In the genomic region with DNA sequence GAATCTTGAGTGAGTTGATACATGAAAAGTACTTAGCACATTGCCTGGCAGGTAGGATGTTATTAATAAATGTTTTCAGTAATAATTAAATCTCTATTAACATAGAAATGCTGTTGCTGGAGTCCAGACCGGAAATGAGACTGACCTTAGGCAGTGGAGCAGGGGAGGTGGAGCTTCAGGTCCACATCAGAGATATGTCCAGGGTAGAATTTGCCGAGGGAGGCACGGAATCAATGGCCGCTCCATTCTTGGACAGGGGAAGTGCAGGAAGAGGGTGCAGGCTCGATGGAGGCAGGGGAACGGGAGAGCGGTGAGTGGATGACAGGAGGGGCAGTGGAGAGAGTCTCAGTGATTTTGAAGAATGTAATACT, we compare ENCODE assay signal across 14 cellular contexts.
DNase-seq lines count a peak whose midpoint lies in the region; ATAC-seq and TF ChIP-seq lines count a peak whose summit lies in the region.
"Had no signal": no experiment of that assay in that cellular context is flagged by ENCODE, and none has a peak within 500 bp of the region (broad histone marks: within the 10 kb centered on the region; RNA-seq: fewer than 3 reads in every experiment).

No MANE protein-coding gene starts in this region.

- peaks cover 3% of the 10 kb centered on the region for H3K27me3 Mint-ChIP-seq in GM23338 (ENCODE audit: insufficient read depth, low read depth, poor library complexity)
- H3K27me3 Mint-ChIP-seq in activated T-cell treated with anti-CD3 and anti-CD28 coated beads, Interleukin-2, amount 50 U/mL, for 4 hours (ENCODE audit: low read depth), result no peaks in the 10 kb centered on the region

- no peaks in the 10 kb centered on the region for H3F3A ChIP-seq in GM23338 (replicated peaks; ENCODE audit: low read depth)

- H3K27me3 ChIP-seq in GM23338 (ENCODE audit: insufficient read depth), result no peaks in the 10 kb centered on the region
- H3K27me3 ChIP-seq: BE2C had no signal

- H3K4me1 ChIP-seq in GM23338 (ENCODE audit: insufficient read depth), result no peaks in the 10 kb centered on the region
- H3K4me1 ChIP-seq: BE2C had no signal

- no peak for ATAC-seq in GM23338
- ATAC-seq in SK-N-SH treated with all-trans-retinoic acid at 6 μM for 48 hours, result peak; percentile 72
- ATAC-seq in HG03025 (IDR thresholded peaks at IDR 0.05; ENCODE audit: low FRiP score, unreplicated experiment), result no peak
- no peak for ATAC-seq in activated T-cell treated with anti-CD3 and anti-CD28 coated beads, Interleukin-2, amount 50 U/mL, for 4 hours

- no peak overlapping the region for H3K27ac ChIP-seq in GM23338 (ENCODE audit: low read depth)

- no peaks in the 10 kb centered on the region for H3K9me3 Mint-ChIP-seq in GM23338
- no peaks in the 10 kb centered on the region for H3K9me3 Mint-ChIP-seq in activated T-cell treated with anti-CD3 and anti-CD28 coated beads, Interleukin-2, amount 50 U/mL, for 4 hours

- H3K4me2 ChIP-seq in GM23338, result no peak overlapping the region

- peaks cover 17% of the 10 kb centered on the region for H3K36me3 ChIP-seq in GM23338 (ENCODE audit: insufficient read depth)
- H3K36me3 ChIP-seq: BE2C had no signal

- no peak overlapping the region for H2AFZ ChIP-seq in GM23338

- peaks cover 20% of the 10 kb centered on the region for H3K36me3 Mint-ChIP-seq in GM23338 (ENCODE audit: low read depth)
- H3K36me3 Mint-ChIP-seq in activated T-cell treated with anti-CD3 and anti-CD28 coated beads, Interleukin-2, amount 50 U/mL, for 4 hours (ENCODE audit: insufficient read depth), result no peaks in the 10 kb centered on the region

- no peak overlapping the region for H3K4me3 Mint-ChIP-seq in GM23338
- H3K4me3 Mint-ChIP-seq in activated T-cell treated with anti-CD3 and anti-CD28 coated beads, Interleukin-2, amount 50 U/mL, for 4 hours, result no peak overlapping the region

- H3K4me1 Mint-ChIP-seq in GM23338, result no peaks in the 10 kb centered on the region
- no peaks in the 10 kb centered on the region for H3K4me1 Mint-ChIP-seq in activated T-cell treated with anti-CD3 and anti-CD28 coated beads, Interleukin-2, amount 50 U/mL, for 4 hours (ENCODE audit: low read depth)

- peak overlapping the region; percentile 8; the same call in 1 of the 2 replicates for H3K27ac Mint-ChIP-seq in GM23338

- TF ChIP-seq CTCF in AG10803 (conservative IDR thresholded peaks at IDR 0.05; ENCODE audit: low read length) (no peak), GM23338 (conservative IDR thresholded peaks at IDR 0.05; ENCODE audit: low read depth in 2 of 2) (no peak)

- no peaks in the 10 kb centered on the region for H3K9me2 ChIP-seq in GM23338 (ENCODE audit: insufficient read depth)

- peaks cover 3% of the 10 kb centered on the region for H3K79me2 ChIP-seq in GM23338 (replicated peaks; ENCODE audit: insufficient read depth)

- 0 out of 2 replicates have a peak overlapping the region, but pooled peaks have one; percentile 14 for H3K4me3 ChIP-seq in AG10803 (ENCODE audit: low read length)
- H3K4me3 ChIP-seq in GM23338, result no peak overlapping the region
- H3K4me3 ChIP-seq: GM12878 had no signal

- no peak for DNase-seq in AG10803 (ENCODE audit: low read depth)
- DNase-seq in GM23338 (ENCODE audit: low spot score), result no peak
- DNase-seq in renal cortical epithelial cell (ENCODE audit: low read depth), result peak; percentile 7
- no peak for DNase-seq in NCI-H2196 treated with DMSO at 0.1 percent for 48 hours (lab: John Stamatoyannopoulos, UW; ENCODE audit: unreplicated experiment)
- DNase-seq in activated T-cell treated with anti-CD3 and anti-CD28 coated beads, Interleukin-2, amount 50 U/mL, for 4 hours, result no peak
- DNase-seq: BE2C, Kasumi-1, NCI-H1417 treated with DMSO at 0.1 percent for 48 hours, NCI-H187, NCI-H510A, T-helper 1 cell had no signal

- H4K20me1 ChIP-seq in GM23338 (replicated peaks; ENCODE audit: insufficient read depth), result peaks cover 6% of the 10 kb centered on the region; the same call in 1 of the 2 replicates

TF ChIP-seq in GM23338, 12 proteins besides CTCF, POLR2A, EP300 and RAD21:
- TF ChIP-seq, protein P1, sequence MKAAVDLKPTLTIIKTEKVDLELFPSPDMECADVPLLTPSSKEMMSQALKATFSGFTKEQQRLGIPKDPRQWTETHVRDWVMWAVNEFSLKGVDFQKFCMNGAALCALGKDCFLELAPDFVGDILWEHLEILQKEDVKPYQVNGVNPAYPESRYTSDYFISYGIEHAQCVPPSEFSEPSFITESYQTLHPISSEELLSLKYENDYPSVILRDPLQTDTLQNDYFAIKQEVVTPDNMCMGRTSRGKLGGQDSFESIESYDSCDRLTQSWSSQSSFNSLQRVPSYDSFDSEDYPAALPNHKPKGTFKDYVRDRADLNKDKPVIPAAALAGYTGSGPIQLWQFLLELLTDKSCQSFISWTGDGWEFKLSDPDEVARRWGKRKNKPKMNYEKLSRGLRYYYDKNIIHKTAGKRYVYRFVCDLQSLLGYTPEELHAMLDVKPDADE (IDR thresholded peaks at IDR 0.05), result no peak
- TF ChIP-seq EZH2phosphoT487 (IDR thresholded peaks at IDR 0.05; ENCODE audit: unreplicated experiment) (no peak), ZNF114 (CRISPR knock-in tag; IDR thresholded peaks at IDR 0.05) (no peak), EZH2 (IDR thresholded peaks at IDR 0.05; ENCODE audit: low read depth, unreplicated experiment) (no peak)

TF ChIP-seq in SK-N-SH treated with all-trans-retinoic acid at 6 μM for 48 hours, 23 proteins besides CTCF, POLR2A, EP300 and RAD21 (continues in another document):
- no peak for TF ChIP-seq TOX (CRISPR knock-in tag; IDR thresholded peaks at IDR 0.05; ENCODE audit: borderline replicate concordance)
- no peak for TF ChIP-seq CSDC2 (CRISPR knock-in tag; IDR thresholded peaks at IDR 0.05)
- TF ChIP-seq, protein P2, sequence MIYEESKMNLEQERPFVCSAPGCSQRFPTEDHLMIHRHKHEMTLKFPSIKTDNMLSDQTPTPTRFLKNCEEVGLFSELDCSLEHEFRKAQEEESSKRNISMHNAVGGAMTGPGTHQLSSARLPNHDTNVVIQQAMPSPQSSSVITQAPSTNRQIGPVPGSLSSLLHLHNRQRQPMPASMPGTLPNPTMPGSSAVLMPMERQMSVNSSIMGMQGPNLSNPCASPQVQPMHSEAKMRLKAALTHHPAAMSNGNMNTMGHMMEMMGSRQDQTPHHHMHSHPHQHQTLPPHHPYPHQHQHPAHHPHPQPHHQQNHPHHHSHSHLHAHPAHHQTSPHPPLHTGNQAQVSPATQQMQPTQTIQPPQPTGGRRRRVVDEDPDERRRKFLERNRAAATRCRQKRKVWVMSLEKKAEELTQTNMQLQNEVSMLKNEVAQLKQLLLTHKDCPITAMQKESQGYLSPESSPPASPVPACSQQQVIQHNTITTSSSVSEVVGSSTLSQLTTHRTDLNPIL (CRISPR knock-in tag; IDR thresholded peaks at IDR 0.05; ENCODE audit: low read depth), result no peak
- no peak for TF ChIP-seq BACH2 (CRISPR knock-in tag; IDR thresholded peaks at IDR 0.05; ENCODE audit: borderline replicate concordance)
- TF ChIP-seq, protein P3, sequence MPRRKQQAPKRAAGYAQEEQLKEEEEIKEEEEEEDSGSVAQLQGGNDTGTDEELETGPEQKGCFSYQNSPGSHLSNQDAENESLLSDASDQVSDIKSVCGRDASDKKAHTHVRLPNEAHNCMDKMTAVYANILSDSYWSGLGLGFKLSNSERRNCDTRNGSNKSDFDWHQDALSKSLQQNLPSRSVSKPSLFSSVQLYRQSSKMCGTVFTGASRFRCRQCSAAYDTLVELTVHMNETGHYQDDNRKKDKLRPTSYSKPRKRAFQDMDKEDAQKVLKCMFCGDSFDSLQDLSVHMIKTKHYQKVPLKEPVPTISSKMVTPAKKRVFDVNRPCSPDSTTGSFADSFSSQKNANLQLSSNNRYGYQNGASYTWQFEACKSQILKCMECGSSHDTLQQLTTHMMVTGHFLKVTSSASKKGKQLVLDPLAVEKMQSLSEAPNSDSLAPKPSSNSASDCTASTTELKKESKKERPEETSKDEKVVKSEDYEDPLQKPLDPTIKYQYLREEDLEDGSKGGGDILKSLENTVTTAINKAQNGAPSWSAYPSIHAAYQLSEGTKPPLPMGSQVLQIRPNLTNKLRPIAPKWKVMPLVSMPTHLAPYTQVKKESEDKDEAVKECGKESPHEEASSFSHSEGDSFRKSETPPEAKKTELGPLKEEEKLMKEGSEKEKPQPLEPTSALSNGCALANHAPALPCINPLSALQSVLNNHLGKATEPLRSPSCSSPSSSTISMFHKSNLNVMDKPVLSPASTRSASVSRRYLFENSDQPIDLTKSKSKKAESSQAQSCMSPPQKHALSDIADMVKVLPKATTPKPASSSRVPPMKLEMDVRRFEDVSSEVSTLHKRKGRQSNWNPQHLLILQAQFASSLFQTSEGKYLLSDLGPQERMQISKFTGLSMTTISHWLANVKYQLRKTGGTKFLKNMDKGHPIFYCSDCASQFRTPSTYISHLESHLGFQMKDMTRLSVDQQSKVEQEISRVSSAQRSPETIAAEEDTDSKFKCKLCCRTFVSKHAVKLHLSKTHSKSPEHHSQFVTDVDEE (CRISPR knock-in tag; IDR thresholded peaks at IDR 0.05), result no peak
- TF ChIP-seq, protein P4, sequence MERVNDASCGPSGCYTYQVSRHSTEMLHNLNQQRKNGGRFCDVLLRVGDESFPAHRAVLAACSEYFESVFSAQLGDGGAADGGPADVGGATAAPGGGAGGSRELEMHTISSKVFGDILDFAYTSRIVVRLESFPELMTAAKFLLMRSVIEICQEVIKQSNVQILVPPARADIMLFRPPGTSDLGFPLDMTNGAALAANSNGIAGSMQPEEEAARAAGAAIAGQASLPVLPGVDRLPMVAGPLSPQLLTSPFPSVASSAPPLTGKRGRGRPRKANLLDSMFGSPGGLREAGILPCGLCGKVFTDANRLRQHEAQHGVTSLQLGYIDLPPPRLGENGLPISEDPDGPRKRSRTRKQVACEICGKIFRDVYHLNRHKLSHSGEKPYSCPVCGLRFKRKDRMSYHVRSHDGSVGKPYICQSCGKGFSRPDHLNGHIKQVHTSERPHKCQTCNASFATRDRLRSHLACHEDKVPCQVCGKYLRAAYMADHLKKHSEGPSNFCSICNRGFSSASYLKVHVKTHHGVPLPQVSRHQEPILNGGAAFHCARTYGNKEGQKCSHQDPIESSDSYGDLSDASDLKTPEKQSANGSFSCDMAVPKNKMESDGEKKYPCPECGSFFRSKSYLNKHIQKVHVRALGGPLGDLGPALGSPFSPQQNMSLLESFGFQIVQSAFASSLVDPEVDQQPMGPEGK (CRISPR knock-in tag; IDR thresholded peaks at IDR 0.05; ENCODE audit: borderline replicate concordance), result no peak
- TF ChIP-seq OSR1 (CRISPR knock-in tag; IDR thresholded peaks at IDR 0.05), result no peak
- no peak for TF ChIP-seq ARNTL (CRISPR knock-in tag; IDR thresholded peaks at IDR 0.05; ENCODE audit: borderline replicate concordance, low read depth)
- TF ChIP-seq ZNF565 (CRISPR knock-in tag; conservative IDR thresholded peaks at IDR 0.05; ENCODE audit: low read depth), result no peak
- TF ChIP-seq ISL1 (CRISPR knock-in tag; IDR thresholded peaks at IDR 0.05), result no peak
